21 cellular contexts compared by ENCODE assay signal in the genomic region with DNA sequence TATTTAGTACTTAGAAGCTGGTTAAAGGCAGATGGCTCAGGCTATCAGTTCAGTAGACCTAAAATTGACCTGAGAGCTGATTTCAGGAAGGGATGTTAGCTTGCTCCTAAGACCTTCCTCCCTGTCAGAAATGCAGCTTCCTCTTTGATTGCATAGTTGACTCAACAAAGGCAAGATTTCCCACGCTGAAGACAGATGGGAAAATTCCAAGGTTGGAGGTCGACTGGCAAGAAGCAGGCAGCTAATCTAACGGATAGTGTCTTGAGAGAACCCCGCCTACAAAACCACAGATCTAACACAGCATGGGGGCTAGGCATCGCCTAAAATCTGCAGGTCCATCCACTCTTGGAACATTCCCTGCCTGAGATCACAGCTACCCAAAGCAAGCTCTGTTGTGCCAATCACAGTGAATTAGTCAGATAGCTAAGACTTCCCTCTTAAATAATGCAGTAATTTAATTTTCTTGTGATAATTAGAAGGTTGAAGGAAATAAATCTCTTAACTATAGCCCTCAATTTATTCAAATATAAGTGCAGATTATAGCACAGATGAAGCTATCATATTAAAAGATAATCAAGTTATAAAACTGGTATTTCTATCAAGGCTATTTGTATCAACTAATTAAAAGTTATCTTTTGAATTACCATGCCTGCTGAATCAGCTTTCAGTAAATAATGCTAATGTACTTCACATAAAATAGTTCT.
DNase-seq lines count a peak whose midpoint lies in the region; ATAC-seq lines count a peak whose summit lies in the region.
"Had no signal": no experiment of that assay in that cellular context is flagged by ENCODE, and none has a peak within 500 bp of the region (broad histone marks: within the 10 kb centered on the region; RNA-seq: fewer than 3 reads in every experiment).

No MANE protein-coding gene starts in this region.

- peak; percentile 6 for DNase-seq in EH (ENCODE audit: low read depth)
- peak; percentile 86 for DNase-seq in NCI-H226
- no peak for DNase-seq in left lobe of liver (ENCODE audit: low spot score)
- DNase-seq in iPS-NIHi11 (ENCODE audit: low spot score), result no peak
- DNase-seq in ureter (ENCODE audit: low spot score), result no peak
- no peak for DNase-seq in pons (ENCODE audit: low spot score)
- DNase-seq: activated CD4-positive, alpha-beta T cell treated with anti-CD3 and anti-CD28 coated beads, Interleukin-2, amount 50 U/mL, for 48 hours; activated T-cell treated with anti-CD3 and anti-CD28 coated beads, Interleukin-2, amount 50 U/mL, for 24 hours; AML-193; Caco-2; mesenchymal stem cell; MM.1S; NCI-H1694; NCI-H524; right cardiac atrium; T1000 had no signal

- peak overlapping the region; percentile 10 for H3K27ac ChIP-seq in cingulate gyrus (ENCODE audit: low read depth, low read length)
- H3K27ac ChIP-seq: cardiac muscle cell, neutrophil, SJCRH30 had no signal

- ATAC-seq in left lobe of liver, result peak; percentile 57
- ATAC-seq in HG02571 (IDR thresholded peaks at IDR 0.05; ENCODE audit: unreplicated experiment), result no peak

Comparison
In these comparisons a context has a peak if more than half of its experiments do, and no peak if none do; other contexts are left out.
1. DNase-seq: peak in EH (single experiment) and NCI-H226 (single experiment); none in left lobe of liver (single experiment), iPS-NIHi11 (single experiment), ureter (single experiment) and pons (single experiment).